ENCODE assay signal across 8 cellular contexts in the genomic region with DNA sequence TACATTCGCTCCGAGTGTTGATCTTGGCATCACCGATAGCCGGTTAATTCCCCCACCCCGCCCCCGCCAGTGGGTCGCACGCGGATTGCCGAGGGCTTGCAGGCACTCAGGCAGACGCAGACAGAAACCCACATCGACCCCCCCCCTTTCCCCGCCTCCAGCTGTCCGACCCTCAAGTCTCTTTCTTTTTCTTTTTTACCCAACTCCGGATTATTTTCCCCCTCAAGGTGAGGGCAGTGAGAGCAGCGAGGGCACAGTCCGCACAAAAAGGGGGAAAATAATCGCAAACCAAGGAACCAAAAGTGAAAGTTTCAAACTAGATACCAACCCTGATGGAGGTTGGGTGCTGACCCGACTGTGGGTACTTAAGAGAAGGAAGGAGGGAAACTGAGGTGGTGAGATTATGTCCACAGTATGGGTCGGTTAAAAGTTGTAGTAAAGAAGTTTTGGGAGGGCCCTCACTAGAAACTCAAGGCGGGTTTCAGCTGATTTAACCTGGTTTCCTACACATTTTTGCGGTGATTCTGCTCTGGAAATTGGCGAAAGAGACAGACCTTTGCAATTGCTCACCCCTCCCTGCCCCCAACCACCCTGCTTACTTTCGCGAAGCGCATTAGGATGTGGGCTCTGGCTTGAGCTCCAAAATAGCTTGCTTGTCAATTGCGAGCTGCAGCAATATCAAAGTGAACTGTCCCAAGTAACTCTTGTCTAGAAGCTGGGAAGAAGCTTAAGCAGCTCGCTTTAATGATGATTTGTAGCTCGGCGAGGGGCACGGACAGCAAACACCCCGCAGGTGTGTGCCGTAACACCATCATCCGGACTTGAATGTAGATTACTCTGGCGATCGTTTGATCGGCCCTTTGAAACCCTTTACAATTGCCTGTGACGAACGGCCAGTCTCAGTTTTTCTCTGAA. TPM values are rescaled to one million over a fixed set of nuclear protein-coding genes. Genes with fewer than 3 reads are reported as not detected.
DNase-seq lines count a peak whose midpoint lies in the region; ATAC-seq and TF ChIP-seq lines count a peak whose summit lies in the region.

No MANE protein-coding gene starts in this region.

- H3K79me2 ChIP-seq in OCI-LY1 (ENCODE audit: insufficient read depth, low read length) (peaks cover 87% of the 10 kb centered on the region), fibroblast of lung (ENCODE audit: control insufficient read depth, insufficient read depth, low read length) (no peaks in the 10 kb centered on the region)

- H3K4me3 ChIP-seq in OCI-LY1 (ENCODE audit: low read depth, low read length, poor library complexity, severe bottlenecking) (peak overlapping the region; percentile 12), fibroblast of lung (replicated peaks in 1 of 4; ENCODE audit: control extremely low read depth in 1 of 4, insufficient read depth in 1 of 4, low read depth in 3 of 4, low read length in 4 of 4) (peak overlapping the region; percentile 5 to 41 (median 24))

- H3K4me2 ChIP-seq in OCI-LY1 (ENCODE audit: low read length) (peak overlapping the region; percentile 42), fibroblast of lung (ENCODE audit: extremely low read depth, insufficient read depth, low read length) (peak overlapping the region; percentile 40)

- no peaks in the 10 kb centered on the region; the same call in 1 of the 2 replicates for H3F3A ChIP-seq in OCI-LY1 (ENCODE audit: insufficient read depth, low read length)

- DNase-seq in DMS53 (lab: John Stamatoyannopoulos, UW) (peak; percentile 62), fibroblast of lung (ENCODE audit: low read depth in 2 of 2) (peak in 1 of 2 donors; percentile 51), pons (ENCODE audit: low spot score) (peak; percentile 59), medulla oblongata (ENCODE audit: extremely low spot score) (no peak)
- no peak for DNase-seq in activated effector memory CD4-positive, alpha-beta T cell treated with Interleukin-2 at 50 U/mL for 16 hours
- no peak for DNase-seq in activated effector memory CD4-positive, alpha-beta T cell treated with anti-CD3 and anti-CD28 coated beads, Interleukin-2, amount 50 U/mL, for 16 hours

- H3K9me3 ChIP-seq in OCI-LY1 (ENCODE audit: low read length) (no peaks in the 10 kb centered on the region), fibroblast of lung (ENCODE audit: control insufficient read depth, insufficient read depth, low read depth, low read length) (no peaks in the 10 kb centered on the region)

- H2AFZ ChIP-seq in OCI-LY1 (ENCODE audit: low read length) (no peak overlapping the region), fibroblast of lung (ENCODE audit: low read length) (no peak overlapping the region)

- ATAC-seq in HG02610 (IDR thresholded peaks at IDR 0.05; ENCODE audit: unreplicated experiment): no peak

- TF ChIP-seq CTCF in OCI-LY1 (IDR thresholded peaks at IDR 0.05; ENCODE audit: low read length): no peak
- TF ChIP-seq CTCF in fibroblast of lung (conservative IDR thresholded peaks at IDR 0.05 in 1 of 2, IDR thresholded peaks at IDR 0.05 in 1 of 2; ENCODE audit: low read depth in 1 of 2, low read length in 2 of 2): no peak

- H3K27me3 ChIP-seq in OCI-LY1 (ENCODE audit: insufficient read depth, low read length) (no peaks in the 10 kb centered on the region), fibroblast of lung (ENCODE audit: control insufficient read depth, insufficient read depth, low read length) (peaks cover 42% of the 10 kb centered on the region)

- H4K20me1 ChIP-seq in OCI-LY1 (ENCODE audit: insufficient read depth, low read length): no peaks in the 10 kb centered on the region
- no peaks in the 10 kb centered on the region for H4K20me1 ChIP-seq in fibroblast of lung (ENCODE audit: control insufficient read depth, extremely low read depth, insufficient read depth, low read length)

- H3K9ac ChIP-seq in OCI-LY1 (ENCODE audit: low read length) (no peak overlapping the region), fibroblast of lung (ENCODE audit: insufficient read depth, low read length) (no peak overlapping the region)

- peaks cover 68% of the 10 kb centered on the region for H3K4me1 ChIP-seq in OCI-LY1 (ENCODE audit: insufficient read depth, low read length, severe bottlenecking)
- no peaks in the 10 kb centered on the region for H3K4me1 ChIP-seq in fibroblast of lung (ENCODE audit: control insufficient read depth, extremely low read depth, insufficient read depth, low read length)

- no peaks in the 10 kb centered on the region for H3K9me2 ChIP-seq in OCI-LY1 (ENCODE audit: low read depth, low read length)

- H3K27ac ChIP-seq in OCI-LY1 (ENCODE audit: low read depth, low read length, poor library complexity, severe bottlenecking) (peak overlapping the region; percentile 39), fibroblast of lung (ENCODE audit: insufficient read depth, low read length) (no peak overlapping the region)

- H3K36me3 ChIP-seq in OCI-LY1 (ENCODE audit: insufficient read depth, low read length): peaks cover 69% of the 10 kb centered on the region
- no peaks in the 10 kb centered on the region for H3K36me3 ChIP-seq in fibroblast of lung (ENCODE audit: control insufficient read depth, insufficient read depth, low read length)

RNA-seq across cellular contexts. Expression of gene SOX2, which starts 15.7 kb away (rescaled TPM):
- total RNA-seq in fibroblast of lung: not detected in 2 replicates
- not detected in 2 replicates for polyA plus RNA-seq in fibroblast of lung
- polyA plus RNA-seq in fibroblast of lung (2012): not detected in 2 replicates
- not detected in 2 replicates for polyA minus RNA-seq in fibroblast of lung (ENCODE audit: low replicate concordance)

Comparison
In these comparisons a context has a peak if more than half of its experiments do, and no peak if none do; other contexts are left out.
1. DNase-seq: peak in DMS53 (single experiment) and pons (single experiment); none in medulla oblongata (single experiment), activated effector memory CD4-positive, alpha-beta T cell treated with Interleukin-2 at 50 U/mL for 16 hours (single experiment) and activated effector memory CD4-positive, alpha-beta T cell treated with anti-CD3 and anti-CD28 coated beads, Interleukin-2, amount 50 U/mL, for 16 hours (single experiment).